In genomic region chr1:116911779-116912469, GRCh38 we compare ENCODE assay signal across 15 cellular contexts. TPM values are rescaled to one million over a fixed set of nuclear protein-coding genes. Genes with fewer than 3 reads are reported as not detected.
A peak's percentile ranks its signal among the peaks of the same experiment; 100 is the strongest.
DNase-seq lines count a peak whose midpoint lies in the region; ATAC-seq, FAIRE-seq and TF ChIP-seq lines count a peak whose summit lies in the region.
"Had no signal": no experiment of that assay in that cellular context is flagged by ENCODE, and none has a peak within 500 bp of the region (broad histone marks: within the 10 kb centered on the region; RNA-seq: fewer than 3 reads in every experiment).

No MANE protein-coding gene starts in this region.

- H4K91ac ChIP-seq in mesenchymal stem cell (ENCODE audit: low read length), result no peak overlapping the region

- peaks cover 34% of the 10 kb centered on the region for H3K79me1 ChIP-seq in mesenchymal stem cell (replicated peaks; ENCODE audit: low read length, poor library complexity, severe bottlenecking)

- H3K4me3 ChIP-seq in A673 (ENCODE audit: low read depth, low read length, poor library complexity, severe bottlenecking) (no peak overlapping the region), HFF-Myc (replicated peaks; ENCODE audit: low read depth, low read length) (peak overlapping the region; percentile 64), bronchial epithelial cell (ENCODE audit: low read depth, low read length) (peak overlapping the region; percentile 74), mesenchymal stem cell (ENCODE audit: insufficient read depth in 1 of 2, low read depth in 1 of 2, low read length in 2 of 2) (peak overlapping the region in 1 of 2 experiments; percentile 81), upper lobe of right lung (no peak overlapping the region)

- 74% methylated on average over 6 of the region's 6 CpGs for WGBS in mesenchymal stem cell

- no peak overlapping the region for H3K4ac ChIP-seq in mesenchymal stem cell (ENCODE audit: low read depth in 1 of 2, low read length in 2 of 2)

- H3K27me3 ChIP-seq in A673 (replicated peaks; ENCODE audit: insufficient read depth, low read depth, low read length, poor library complexity) (no peaks in the 10 kb centered on the region), bronchial epithelial cell (ENCODE audit: control insufficient read depth, insufficient read depth, low read length) (no peaks in the 10 kb centered on the region), mesenchymal stem cell (ENCODE audit: control insufficient read depth in 1 of 2, insufficient read depth in 1 of 2, low read length in 2 of 2) (peaks cover 0 to 8% of the 10 kb centered on the region in 2 experiments), upper lobe of right lung (no peaks in the 10 kb centered on the region)

- no peaks in the 10 kb centered on the region for H3K4me1 ChIP-seq in A673 (ENCODE audit: insufficient read depth, low read length, poor library complexity, severe bottlenecking)
- H3K4me1 ChIP-seq in mesenchymal stem cell (ENCODE audit: control insufficient read depth, insufficient read depth, low read depth, low read length), result peaks cover 18% of the 10 kb centered on the region
- H3K4me1 ChIP-seq in upper lobe of right lung, result peaks cover 14% of the 10 kb centered on the region

- H2AFZ ChIP-seq in mesenchymal stem cell (ENCODE audit: low read depth, low read length), result no peak overlapping the region

- H3K23ac ChIP-seq in mesenchymal stem cell (ENCODE audit: low read length in 2 of 2), result no peak overlapping the region

- peak overlapping the region; percentile 93 for H3K4me2 ChIP-seq in mesenchymal stem cell (ENCODE audit: low read length, poor library complexity, severe bottlenecking)

- intact Hi-C loops in A673 (cut with micrococcal nuclease; ENCODE audit: unreplicated experiment) (no loop called here), upper lobe of right lung (cut with DNase I) (no loop called here)

- no peak for ATAC-seq in GM18873 (IDR thresholded peaks at IDR 0.05; ENCODE audit: low FRiP score, unreplicated experiment)
- no peak for ATAC-seq in HG02678 (IDR thresholded peaks at IDR 0.05; ENCODE audit: unreplicated experiment)
- no peak for ATAC-seq in upper lobe of right lung
- ATAC-seq: stimulated activated naive CD8-positive, alpha-beta T cell treated with anti-CD3 and anti-CD28 coated beads, Interleukin-15, Interleukin-2, amounts not matched to agents 100 U/mL and 50 U/mL, for 24 hours had no signal

- FAIRE-seq in bronchial epithelial cell (lab: Jason Lieb, UNC), result no peak

- CTCF ChIA-PET in A673 (lab: Charles Lee), result no interaction called here

- H3K14ac ChIP-seq in mesenchymal stem cell (ENCODE audit: low read length in 2 of 2), result no peak overlapping the region

- peak overlapping the region; percentile 19 for H4K8ac ChIP-seq in mesenchymal stem cell (ENCODE audit: low read length)

- TF ChIP-seq CTCF in A673 (conservative IDR thresholded peaks at IDR 0.05; ENCODE audit: low read depth, low read length) (no peak), HFF-Myc (IDR thresholded peaks at IDR 0.05; ENCODE audit: low read depth, low read length, missing control alignments) (no peak), bronchial epithelial cell (IDR thresholded peaks at IDR 0.05; ENCODE audit: insufficient read depth, low read length, severe bottlenecking) (no peak), upper lobe of right lung (IDR thresholded peaks at IDR 0.05) (no peak)

- no peak overlapping the region for H3K18ac ChIP-seq in mesenchymal stem cell (ENCODE audit: low read depth in 1 of 2, low read length in 2 of 2)

- H3K27ac ChIP-seq in A673 (ENCODE audit: low read depth, low read length, poor library complexity, severe bottlenecking) (no peak overlapping the region), mesenchymal stem cell (ENCODE audit: low read length, poor library complexity, severe bottlenecking) (peak overlapping the region; percentile 16), upper lobe of right lung (no peak overlapping the region)
- H3K27ac ChIP-seq: GM23248, neutrophil had no signal

- peak overlapping the region; percentile 26 for H2AK5ac ChIP-seq in mesenchymal stem cell (ENCODE audit: low read length, severe bottlenecking)

- H2BK120ac ChIP-seq in mesenchymal stem cell (ENCODE audit: low read depth, low read length), result no peak overlapping the region

- POLR2A ChIA-PET in A673 (lab: Charles Lee; ENCODE audit: low non-redundant PET), result interaction anchor here (0.6 kb wide), 1 partner anchor 92 kb away, joined by 3 read pairs; no protein-coding TSS in a partner anchor

- no peak overlapping the region for H3K9ac ChIP-seq in mesenchymal stem cell (ENCODE audit: low read length)
- H3K9ac ChIP-seq: GM23248 had no signal

- H2BK15ac ChIP-seq in mesenchymal stem cell (ENCODE audit: low read depth, poor library complexity, severe bottlenecking), result no peak overlapping the region

- TSS peak; percentile 30 for BruUV-seq in A673 (replicated peaks; lab: Mats Ljungman, UMichigan)

- no peak for DNase-seq in A673 (ENCODE audit: low spot score)
- DNase-seq in HFF-Myc (ENCODE audit: extremely low read depth, low read depth), result no peak
- no peak for DNase-seq in bronchial epithelial cell (ENCODE audit: low read depth)
- no peak for DNase-seq in mesenchymal stem cell
- DNase-seq in cerebellar nuclear complex (lab: John Stamatoyannopoulos, UW), result no peak
- no peak for DNase-seq in upper lobe of right lung
- DNase-seq: activated CD4-positive, CD25-positive, alpha-beta regulatory T cell; DMS153; GM23248; NCI-H1417 treated with DMSO at 0.1 percent for 48 hours; stimulated activated naive CD8-positive, alpha-beta T cell treated with anti-CD3 and anti-CD28 coated beads, Interleukin-15, Interleukin-2, amounts not matched to agents 100 U/mL and 50 U/mL, for 24 hours; T-helper 1 cell had no signal

- no peak overlapping the region for H2BK5ac ChIP-seq in mesenchymal stem cell (ENCODE audit: low read depth, low read length, poor library complexity, severe bottlenecking)

- H3K9me3 ChIP-seq in A673 (ENCODE audit: low read depth, low read length, poor library complexity, severe bottlenecking), result no peaks in the 10 kb centered on the region
- H3K9me3 ChIP-seq in mesenchymal stem cell (ENCODE audit: control insufficient read depth, low read length), result no peaks in the 10 kb centered on the region
- H3K9me3 ChIP-seq in upper lobe of right lung, result no peaks in the 10 kb centered on the region
- H3K9me3 ChIP-seq: neutrophil had no signal

- H2BK12ac ChIP-seq in mesenchymal stem cell (ENCODE audit: low read length in 2 of 2), result peak overlapping the region in 1 of 2 experiments; percentile 16

- H3K36me3 ChIP-seq in A673 (ENCODE audit: insufficient read depth, low read length, poor library complexity, severe bottlenecking), result no peaks in the 10 kb centered on the region
- no peaks in the 10 kb centered on the region for H3K36me3 ChIP-seq in bronchial epithelial cell (ENCODE audit: control insufficient read depth, insufficient read depth, low read length)
- no peaks in the 10 kb centered on the region for H3K36me3 ChIP-seq in mesenchymal stem cell (ENCODE audit: control insufficient read depth in 1 of 2, insufficient read depth in 2 of 2, low read depth in 1 of 2, low read length in 2 of 2)
- no peaks in the 10 kb centered on the region for H3K36me3 ChIP-seq in upper lobe of right lung
- H3K36me3 ChIP-seq: neutrophil had no signal

RNA-seq across cellular contexts. Expression of gene PTGFRN, which starts 2.2 kb away (rescaled TPM):
- total RNA-seq in A673 (2021) (29.5 and 34.3 TPM in 2 replicates), bronchial epithelial cell (89.2 and 117 TPM in 2 replicates), upper lobe of right lung (31.2 TPM)
- 73.6 TPM for polyA plus RNA-seq in mesenchymal stem cell (2013, experiment 1 of 2)
- 75.7 TPM for polyA plus RNA-seq in mesenchymal stem cell (2013, experiment 2 of 2)

Comparison
In these comparisons a context has a peak if more than half of its experiments do, and no peak if none do; other contexts are left out.
1. H3K4me3 ChIP-seq: peak in HFF-Myc (single experiment) and bronchial epithelial cell (single experiment); none in A673 (single experiment) and upper lobe of right lung (single experiment).